Comparison of ENCODE assay signal across 1 cellular context in the genomic region with DNA sequence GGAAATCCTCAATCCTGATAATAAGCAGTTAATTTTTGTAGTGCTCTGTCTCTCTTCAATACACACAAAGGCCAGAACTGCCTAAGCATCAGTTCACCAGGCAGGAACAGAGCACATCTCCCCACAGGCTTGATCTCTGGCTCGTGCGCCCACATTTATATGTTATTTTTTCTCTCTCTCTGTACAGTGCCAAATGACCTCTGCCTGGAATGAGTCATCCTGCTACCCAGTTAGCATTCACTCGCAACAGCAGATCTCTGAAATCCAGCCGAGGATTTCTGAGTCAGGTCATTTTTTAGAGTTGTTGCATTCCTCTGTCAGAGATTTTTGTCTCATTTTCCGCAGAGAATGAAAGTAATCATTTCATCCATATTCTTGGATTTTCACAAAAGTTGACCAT.
TF ChIP-seq lines count a peak whose summit lies in the region.

No MANE protein-coding gene starts in this region.

TF ChIP-seq in GM23338, 12 proteins besides CTCF, POLR2A, EP300 and RAD21 (continued from another document):
- TF ChIP-seq STAT1 (IDR thresholded peaks at IDR 0.05; ENCODE audit: unreplicated experiment) = no peak
- no peak for TF ChIP-seq ZNF331 (CRISPR knock-in tag; IDR thresholded peaks at IDR 0.05; ENCODE audit: low read depth)
- TF ChIP-seq, protein P1, sequence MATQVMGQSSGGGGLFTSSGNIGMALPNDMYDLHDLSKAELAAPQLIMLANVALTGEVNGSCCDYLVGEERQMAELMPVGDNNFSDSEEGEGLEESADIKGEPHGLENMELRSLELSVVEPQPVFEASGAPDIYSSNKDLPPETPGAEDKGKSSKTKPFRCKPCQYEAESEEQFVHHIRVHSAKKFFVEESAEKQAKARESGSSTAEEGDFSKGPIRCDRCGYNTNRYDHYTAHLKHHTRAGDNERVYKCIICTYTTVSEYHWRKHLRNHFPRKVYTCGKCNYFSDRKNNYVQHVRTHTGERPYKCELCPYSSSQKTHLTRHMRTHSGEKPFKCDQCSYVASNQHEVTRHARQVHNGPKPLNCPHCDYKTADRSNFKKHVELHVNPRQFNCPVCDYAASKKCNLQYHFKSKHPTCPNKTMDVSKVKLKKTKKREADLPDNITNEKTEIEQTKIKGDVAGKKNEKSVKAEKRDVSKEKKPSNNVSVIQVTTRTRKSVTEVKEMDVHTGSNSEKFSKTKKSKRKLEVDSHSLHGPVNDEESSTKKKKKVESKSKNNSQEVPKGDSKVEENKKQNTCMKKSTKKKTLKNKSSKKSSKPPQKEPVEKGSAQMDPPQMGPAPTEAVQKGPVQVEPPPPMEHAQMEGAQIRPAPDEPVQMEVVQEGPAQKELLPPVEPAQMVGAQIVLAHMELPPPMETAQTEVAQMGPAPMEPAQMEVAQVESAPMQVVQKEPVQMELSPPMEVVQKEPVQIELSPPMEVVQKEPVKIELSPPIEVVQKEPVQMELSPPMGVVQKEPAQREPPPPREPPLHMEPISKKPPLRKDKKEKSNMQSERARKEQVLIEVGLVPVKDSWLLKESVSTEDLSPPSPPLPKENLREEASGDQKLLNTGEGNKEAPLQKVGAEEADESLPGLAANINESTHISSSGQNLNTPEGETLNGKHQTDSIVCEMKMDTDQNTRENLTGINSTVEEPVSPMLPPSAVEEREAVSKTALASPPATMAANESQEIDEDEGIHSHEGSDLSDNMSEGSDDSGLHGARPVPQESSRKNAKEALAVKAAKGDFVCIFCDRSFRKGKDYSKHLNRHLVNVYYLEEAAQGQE (IDR thresholded peaks at IDR 0.05; ENCODE audit: unreplicated experiment) = no peak
- TF ChIP-seq JUNB (IDR thresholded peaks at IDR 0.05; ENCODE audit: unreplicated experiment) = no peak
- TF ChIP-seq EZH2 (IDR thresholded peaks at IDR 0.05; ENCODE audit: low read depth, unreplicated experiment) = no peak
- no peak for TF ChIP-seq NANOG (IDR thresholded peaks at IDR 0.05; ENCODE audit: borderline replicate concordance)
- TF ChIP-seq ETS1 (IDR thresholded peaks at IDR 0.05) = no peak
- no peak for TF ChIP-seq POLR2AphosphoS5 (IDR thresholded peaks at IDR 0.05; ENCODE audit: low read depth)
- TF ChIP-seq EZH2phosphoT487 (IDR thresholded peaks at IDR 0.05; ENCODE audit: unreplicated experiment) = no peak
TF ChIP-seq in GM23338: peak in this region for 0.
